31 cellular contexts compared by ENCODE assay signal in genomic region chr5:162888268-162888667, GRCh38.
"Had no signal": no experiment of that assay in that cellular context is flagged by ENCODE, and none has a peak within 500 bp of the region (broad histone marks: within the 10 kb centered on the region; RNA-seq: fewer than 3 reads in every experiment).

No MANE protein-coding gene starts in this region.

- H3K9ac ChIP-seq: neural progenitor cell, parathyroid adenoma had no signal

- H3K4me2 ChIP-seq: hepatocyte, neural progenitor cell, smooth muscle cell had no signal

- H3K27me3 ChIP-seq: gastrocnemius medialis, hepatocyte, left lung, neural progenitor cell, right atrium auricular region, uterus had no signal

- H3K79me2 ChIP-seq: hepatocyte, parathyroid adenoma had no signal

- ATAC-seq: gastrocnemius medialis; left lung; natural killer cell; psoas muscle; stimulated activated memory B cell treated with anti-CD40 and anti-IgM and Interleukin-4, amounts not matched to agents 10 μg/mL and 1 μg/mL and 100 μg/mL, for 72 hours; stimulated activated naive CD8-positive, alpha-beta T cell treated with anti-CD3 and anti-CD28 coated beads, Interleukin-15, amount 100 ng/mL, for 72 hours had no signal

- FAIRE-seq: bronchial epithelial cell, keratinocyte, TTC549 had no signal

- H2AFZ ChIP-seq: hepatocyte, neural progenitor cell, parathyroid adenoma had no signal

- H3K9me3 ChIP-seq: gastrocnemius medialis, psoas muscle, right atrium auricular region, uterus had no signal

- H3K36me3 ChIP-seq: gastrocnemius medialis, left lung, neural progenitor cell, right atrium auricular region, uterus had no signal

- H3K27ac ChIP-seq: gastrocnemius medialis, hepatocyte, left lung, neural progenitor cell, parathyroid adenoma, psoas muscle, right atrium auricular region, uterus, VCaP had no signal

- DNase-seq: activated CD4-positive, alpha-beta T cell treated with anti-CD3 and anti-CD28 coated beads for 4 hours; activated CD4-positive, alpha-beta T cell treated with anti-CD3 and anti-CD28 coated beads, Interleukin-2, amount 50 U/mL, for 4 hours; activated CD8-positive, alpha-beta memory T cell treated with anti-CD3 and anti-CD28 coated beads for 24 hours; activated effector memory CD4-positive, alpha-beta T cell treated with Interleukin-2 at 50 U/mL for 16 hours; activated naive CD4-positive, alpha-beta T cell treated with Interleukin-2 at 50 U/mL for 16 hours; anterior cingulate cortex; dermis blood vessel endothelial cell; effector CD4-positive, alpha-beta T cell; gastrocnemius medialis; left lung; mesendoderm; natural killer cell; occipital lobe; psoas muscle; stimulated activated CD4-positive, alpha-beta T cell treated with anti-CD3 and anti-CD28 coated beads, Interleukin-1b, Interleukin-23, amount 100 ng/mL, for 48 hours; stimulated activated CD4-positive, alpha-beta T cell treated with anti-CD3 and anti-CD28 coated beads, Interleukin-4, amount 100 ng/mL, for 4 hours; stimulated activated CD8-positive, alpha-beta memory T cell treated with anti-CD3 and anti-CD28 coated beads, Interleukin-4, amount 100 ng/mL, for 48 hours; stimulated activated naive CD8-positive, alpha-beta T cell treated with anti-CD3 and anti-CD28 coated beads, Interleukin-15, amount 100 ng/mL, for 72 hours; substantia nigra; uterus had no signal

- H3K4me3 ChIP-seq: gastrocnemius medialis, hepatocyte, left lung, lung, neural progenitor cell, psoas muscle, right atrium auricular region, smooth muscle cell, uterus had no signal

- H3K4me1 ChIP-seq: gastrocnemius medialis, left lung, neural progenitor cell, parathyroid adenoma, psoas muscle, right atrium auricular region, uterus had no signal
